1 cellular context compared by ENCODE assay signal in genomic region chr4:105473340-105474109, GRCh38.
TF ChIP-seq lines count a peak whose summit lies in the region.

Gene PPA2 (minus strand): TSS chr4:105474062. CDS start chr4:105474050, 12 bp downstream.

TF ChIP-seq in K562, 482 proteins besides CTCF, POLR2A, EP300 and RAD21 (continued from another document and continues in another):
- TF ChIP-seq MGA (IDR thresholded peaks at IDR 0.05) = peak; percentile 49
- no peak for TF ChIP-seq ZNF239 (CRISPR knock-in tag; IDR thresholded peaks at IDR 0.05)
- no peak for TF ChIP-seq RBM15 (IDR thresholded peaks at IDR 0.05; ENCODE audit: insufficient read depth, low read length)
- TF ChIP-seq ZNF512 (tag; IDR thresholded peaks at IDR 0.05) = no peak
- TF ChIP-seq RAD51 (IDR thresholded peaks at IDR 0.05; ENCODE audit: borderline replicate concordance, low read depth) = no peak
- no peak for TF ChIP-seq SMARCC2 (IDR thresholded peaks at IDR 0.05; ENCODE audit: low read depth)
- TF ChIP-seq ZNF395 (CRISPR knock-in tag; IDR thresholded peaks at IDR 0.05) = peak; percentile 55; the same call in 1 of the 2 replicates
- TF ChIP-seq NR1H2 (CRISPR knock-in tag; IDR thresholded peaks at IDR 0.05) = no peak
- peak; percentile 33; the same call in 1 of the 2 replicates for TF ChIP-seq STAG1 (CRISPR knock-in tag; IDR thresholded peaks at IDR 0.05; ENCODE audit: borderline replicate concordance)
- no peak for TF ChIP-seq FOXA1 (IDR thresholded peaks at IDR 0.05; ENCODE audit: borderline replicate concordance)
- no peak for TF ChIP-seq CEBPZ (IDR thresholded peaks at IDR 0.05; ENCODE audit: borderline replicate concordance, low read depth, low read length)
- TF ChIP-seq TRIM28 (IDR thresholded peaks at IDR 0.05) = no peak
- no peak for TF ChIP-seq C11orf30 (IDR thresholded peaks at IDR 0.05; ENCODE audit: low read depth)
- no peak for TF ChIP-seq ZNF778 (CRISPR knock-in tag; IDR thresholded peaks at IDR 0.05)
- TF ChIP-seq, protein P1, sequence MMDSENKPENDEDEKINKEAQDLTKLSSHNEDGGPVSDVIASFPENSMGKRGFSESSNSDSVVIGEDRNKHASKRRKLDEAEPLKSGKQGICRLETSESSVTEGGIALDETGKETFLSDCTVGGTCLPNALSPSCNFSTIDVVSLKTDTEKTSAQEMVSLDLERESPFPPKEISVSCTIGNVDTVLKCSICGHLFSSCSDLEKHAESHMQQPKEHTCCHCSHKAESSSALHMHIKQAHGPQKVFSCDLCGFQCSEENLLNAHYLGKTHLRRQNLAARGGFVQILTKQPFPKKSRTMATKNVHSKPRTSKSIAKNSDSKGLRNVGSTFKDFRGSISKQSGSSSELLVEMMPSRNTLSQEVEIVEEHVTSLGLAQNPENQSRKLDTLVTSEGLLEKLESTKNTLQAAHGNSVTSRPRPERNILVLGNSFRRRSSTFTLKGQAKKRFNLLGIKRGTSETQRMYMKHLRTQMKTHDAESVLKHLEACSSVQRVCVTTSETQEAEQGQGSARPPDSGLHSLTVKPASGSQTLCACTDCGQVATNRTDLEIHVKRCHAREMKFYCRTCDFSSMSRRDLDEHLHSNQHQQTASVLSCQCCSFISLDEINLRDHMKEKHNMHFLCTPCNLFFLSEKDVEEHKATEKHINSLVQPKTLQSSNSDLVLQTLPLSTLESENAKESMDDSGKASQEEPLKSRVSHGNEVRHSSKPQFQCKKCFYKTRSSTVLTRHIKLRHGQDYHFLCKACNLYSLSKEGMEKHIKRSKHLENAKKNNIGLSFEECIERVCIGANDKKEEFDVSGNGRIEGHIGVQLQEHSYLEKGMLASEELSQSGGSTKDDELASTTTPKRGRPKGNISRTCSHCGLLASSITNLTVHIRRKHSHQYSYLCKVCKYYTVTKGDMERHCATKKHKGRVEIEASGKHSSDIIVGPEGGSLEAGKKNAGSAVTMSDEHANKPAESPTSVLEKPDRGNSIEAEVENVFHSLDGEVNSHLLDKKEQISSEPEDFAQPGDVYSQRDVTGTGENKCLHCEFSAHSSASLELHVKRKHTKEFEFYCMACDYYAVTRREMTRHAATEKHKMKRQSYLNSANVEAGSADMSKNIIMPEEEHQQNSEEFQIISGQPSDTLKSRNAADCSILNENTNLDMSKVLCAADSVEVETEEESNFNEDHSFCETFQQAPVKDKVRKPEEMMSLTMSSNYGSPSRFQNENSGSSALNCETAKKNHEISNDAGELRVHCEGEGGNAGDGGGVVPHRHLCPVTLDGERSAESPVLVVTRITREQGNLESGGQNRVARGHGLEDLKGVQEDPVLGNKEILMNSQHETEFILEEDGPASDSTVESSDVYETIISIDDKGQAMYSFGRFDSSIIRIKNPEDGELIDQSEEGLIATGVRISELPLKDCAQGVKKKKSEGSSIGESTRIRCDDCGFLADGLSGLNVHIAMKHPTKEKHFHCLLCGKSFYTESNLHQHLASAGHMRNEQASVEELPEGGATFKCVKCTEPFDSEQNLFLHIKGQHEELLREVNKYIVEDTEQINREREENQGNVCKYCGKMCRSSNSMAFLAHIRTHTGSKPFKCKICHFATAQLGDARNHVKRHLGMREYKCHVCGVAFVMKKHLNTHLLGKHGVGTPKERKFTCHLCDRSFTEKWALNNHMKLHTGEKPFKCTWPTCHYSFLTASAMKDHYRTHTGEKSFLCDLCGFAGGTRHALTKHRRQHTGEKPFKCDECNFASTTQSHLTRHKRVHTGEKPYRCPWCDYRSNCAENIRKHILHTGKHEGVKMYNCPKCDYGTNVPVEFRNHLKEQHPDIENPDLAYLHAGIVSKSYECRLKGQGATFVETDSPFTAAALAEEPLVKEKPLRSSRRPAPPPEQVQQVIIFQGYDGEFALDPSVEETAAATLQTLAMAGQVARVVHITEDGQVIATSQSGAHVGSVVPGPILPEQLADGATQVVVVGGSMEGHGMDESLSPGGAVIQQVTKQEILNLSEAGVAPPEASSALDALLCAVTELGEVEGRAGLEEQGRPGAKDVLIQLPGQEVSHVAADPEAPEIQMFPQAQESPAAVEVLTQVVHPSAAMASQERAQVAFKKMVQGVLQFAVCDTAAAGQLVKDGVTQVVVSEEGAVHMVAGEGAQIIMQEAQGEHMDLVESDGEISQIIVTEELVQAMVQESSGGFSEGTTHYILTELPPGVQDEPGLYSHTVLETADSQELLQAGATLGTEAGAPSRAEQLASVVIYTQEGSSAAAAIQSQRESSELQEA (IDR thresholded peaks at IDR 0.05; ENCODE audit: low read depth) = no peak
- TF ChIP-seq ZNF133 (CRISPR knock-in tag; IDR thresholded peaks at IDR 0.05) = no peak
- 0 out of 2 replicates have a peak, but pooled peaks have one; percentile 50 for TF ChIP-seq SMAD4 (CRISPR knock-in tag; conservative IDR thresholded peaks at IDR 0.05)
- no peak for TF ChIP-seq ZC3H8 (IDR thresholded peaks at IDR 0.05)
